2 cellular contexts compared by ENCODE assay signal in the genomic region with DNA sequence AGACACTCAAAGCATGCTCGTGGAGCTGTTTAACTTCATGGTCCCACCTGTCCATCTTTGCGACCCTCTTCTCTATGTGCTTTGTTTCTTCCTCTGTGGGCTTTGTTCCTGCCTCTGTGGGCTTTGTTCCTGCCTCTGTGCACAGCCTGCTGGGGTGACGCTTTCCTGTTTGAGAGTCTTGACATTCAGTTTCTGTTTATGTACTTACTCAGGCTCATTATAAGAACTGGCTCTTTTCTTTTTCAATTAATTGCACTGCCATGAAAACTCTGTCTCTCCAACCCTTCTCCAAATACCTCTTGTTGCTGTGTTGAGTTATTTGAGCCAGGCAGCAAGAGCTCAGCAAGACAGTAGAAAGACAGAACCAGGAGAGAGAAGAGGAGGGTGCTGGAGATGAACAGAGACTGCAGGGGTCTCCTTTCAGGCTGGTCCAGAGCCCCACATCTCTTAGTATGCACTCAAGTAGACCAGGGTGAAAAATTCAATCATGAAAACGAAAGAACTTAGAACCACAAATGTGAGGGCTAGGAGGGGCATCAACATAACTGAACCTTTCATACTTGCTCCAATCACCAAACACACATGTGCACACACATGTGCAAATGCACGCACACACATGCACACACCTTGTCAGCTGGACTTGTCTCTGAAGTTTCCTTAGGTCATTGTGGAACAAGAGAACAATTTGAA.
TF ChIP-seq lines count a peak whose summit lies in the region.

No MANE protein-coding gene starts in this region.

TF ChIP-seq in IMR-90, 13 proteins besides CTCF, POLR2A, EP300 and RAD21:
- no peak for TF ChIP-seq SMC3 (IDR thresholded peaks at IDR 0.05; ENCODE audit: low read depth, low read length)
- TF ChIP-seq RCOR1 (IDR thresholded peaks at IDR 0.05; ENCODE audit: insufficient replicate concordance, low read length), result no peak
- TF ChIP-seq NFE2L2 (IDR thresholded peaks at IDR 0.05; ENCODE audit: low read depth, low read length), result no peak
- no peak for TF ChIP-seq RFX5 (IDR thresholded peaks at IDR 0.05; ENCODE audit: low read depth, low read length)
- TF ChIP-seq CHD1 (IDR thresholded peaks at IDR 0.05; ENCODE audit: low read depth, low read length), result no peak
TF ChIP-seq in IMR-90: peak in this region for 0.

TF ChIP-seq in HepG2, 621 proteins besides CTCF, POLR2A, EP300 and RAD21:
- TF ChIP-seq, protein P1, sequence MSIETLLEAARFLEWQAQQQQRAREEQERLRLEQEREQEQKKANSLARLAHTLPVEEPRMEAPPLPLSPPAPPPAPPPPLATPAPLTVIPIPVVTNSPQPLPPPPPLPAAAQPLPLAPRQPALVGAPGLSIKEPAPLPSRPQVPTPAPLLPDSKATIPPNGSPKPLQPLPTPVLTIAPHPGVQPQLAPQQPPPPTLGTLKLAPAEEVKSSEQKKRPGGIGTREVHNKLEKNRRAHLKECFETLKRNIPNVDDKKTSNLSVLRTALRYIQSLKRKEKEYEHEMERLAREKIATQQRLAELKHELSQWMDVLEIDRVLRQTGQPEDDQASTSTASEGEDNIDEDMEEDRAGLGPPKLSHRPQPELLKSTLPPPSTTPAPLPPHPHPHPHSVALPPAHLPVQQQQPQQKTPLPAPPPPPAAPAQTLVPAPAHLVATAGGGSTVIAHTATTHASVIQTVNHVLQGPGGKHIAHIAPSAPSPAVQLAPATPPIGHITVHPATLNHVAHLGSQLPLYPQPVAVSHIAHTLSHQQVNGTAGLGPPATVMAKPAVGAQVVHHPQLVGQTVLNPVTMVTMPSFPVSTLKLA (IDR thresholded peaks at IDR 0.05), result peak; percentile 75
- TF ChIP-seq ETV6 (CRISPR knock-in tag; conservative IDR thresholded peaks at IDR 0.05) (no peak), PHF5A (CRISPR knock-in tag; IDR thresholded peaks at IDR 0.05; ENCODE audit: low read depth, unreplicated experiment) (no peak), TAF1 (CRISPR knock-in tag; IDR thresholded peaks at IDR 0.05) (no peak), NCOA2 (CRISPR knock-in tag; IDR thresholded peaks at IDR 0.05) (no peak)
TF ChIP-seq in HepG2: peak in this region for 1.
